32 cellular contexts compared by ENCODE assay signal in genomic region chr1:235176486-235176885, GRCh38.
"Had no signal": no experiment of that assay in that cellular context is flagged by ENCODE, and none has a peak within 500 bp of the region (broad histone marks: within the 10 kb centered on the region; RNA-seq: fewer than 3 reads in every experiment).

No MANE protein-coding gene starts in this region.

- DNase-seq: activated CD4-positive, alpha-beta T cell treated with anti-CD3 and anti-CD28 coated beads, Interleukin-2, amount 50 U/mL, for 1 hour; activated CD4-positive, CD25-positive, alpha-beta regulatory T cell treated with anti-CD3 and anti-CD28 coated beads, Interleukin-2, amount 50 U/mL, for 72 hours; activated CD8-positive, alpha-beta T cell treated with anti-CD3 and anti-CD28 coated beads for 36 hours; activated effector memory CD4-positive, alpha-beta T cell treated with anti-CD3 and anti-CD28 coated beads, Interleukin-2, amount 50 U/mL, for 16 hours; activated naive CD4-positive, alpha-beta T cell treated with anti-CD3 and anti-CD28 coated beads for 36 hours; activated naive CD8-positive, alpha-beta T cell treated with anti-CD3 and anti-CD28 coated beads for 36 hours; adrenal gland; aorta; body of pancreas; dorsolateral prefrontal cortex; effector memory CD4-positive, alpha-beta T cell; erythroblast; head of caudate nucleus; hippocampal formation; lower lobe of right lung; mesendoderm; natural killer cell; ovary; right lobe of liver; stimulated activated CD4-positive, alpha-beta T cell treated with anti-CD3 and anti-CD28 coated beads, Interleukin-4, amount 100 ng/mL, for 1 hour; stimulated activated naive CD8-positive, alpha-beta T cell treated with anti-CD3 and anti-CD28 coated beads, Interleukin-15, Interleukin-2, amounts not matched to agents 100 U/mL and 50 U/mL, for 24 hours; T-helper 9 cell; testis; transverse colon; uterus; WERI-Rb-1 had no signal

- H3K9me3 Mint-ChIP-seq: activated CD8-positive, alpha-beta T cell treated with anti-CD3 and anti-CD28 coated beads for 36 hours; activated naive CD4-positive, alpha-beta T cell treated with anti-CD3 and anti-CD28 coated beads for 36 hours; activated naive CD8-positive, alpha-beta T cell treated with anti-CD3 and anti-CD28 coated beads for 36 hours; activated T-helper 1 cell treated with anti-CD3 and anti-CD28 coated beads, Interleukin-12 subunit alpha, Interleukin-12 subunit beta, Interleukin-2, Interleukin-4 antibody, amounts not matched to agents 30 ng/mL and 10 ng/mL and 1 ng/mL, durations not matched to agents 14 hours and 24 hours and 36 hours; natural killer cell; T-helper 1 cell treated with Interleukin-12 subunit alpha and Interleukin-12 subunit beta and Interleukin-4 antibody, amounts not matched to agents 30 μg/mL and 1 μg/mL, for 36 hours had no signal

- H3K4me3 ChIP-seq: adrenal gland, body of pancreas, coronary artery, dorsolateral prefrontal cortex, gastroesophageal sphincter, lower lobe of right lung, ovary, right lobe of liver, testis, transverse colon, uterus had no signal

- H3K4me3 Mint-ChIP-seq: activated CD8-positive, alpha-beta T cell treated with anti-CD3 and anti-CD28 coated beads for 36 hours; activated naive CD4-positive, alpha-beta T cell treated with anti-CD3 and anti-CD28 coated beads for 36 hours; activated naive CD8-positive, alpha-beta T cell treated with anti-CD3 and anti-CD28 coated beads for 36 hours; activated T-helper 1 cell treated with anti-CD3 and anti-CD28 coated beads, Interleukin-12 subunit alpha, Interleukin-12 subunit beta, Interleukin-2, Interleukin-4 antibody, amounts not matched to agents 30 ng/mL and 10 ng/mL and 1 ng/mL, durations not matched to agents 14 hours and 24 hours and 36 hours; natural killer cell; T-helper 1 cell treated with Interleukin-12 subunit alpha and Interleukin-12 subunit beta and Interleukin-4 antibody, amounts not matched to agents 30 μg/mL and 1 μg/mL, for 36 hours had no signal

- H3K9me3 ChIP-seq: adrenal gland, body of pancreas, gastroesophageal sphincter, lower lobe of right lung, neutrophil, ovary, right lobe of liver, testis, transverse colon, uterus had no signal

- H3K27me3 Mint-ChIP-seq: activated CD8-positive, alpha-beta T cell treated with anti-CD3 and anti-CD28 coated beads for 36 hours; activated naive CD8-positive, alpha-beta T cell treated with anti-CD3 and anti-CD28 coated beads for 36 hours; progenitor cell of endocrine pancreas had no signal

- H3K36me3 Mint-ChIP-seq: natural killer cell had no signal

- H3K4me1 ChIP-seq: adrenal gland, body of pancreas, gastroesophageal sphincter, lower lobe of right lung, right lobe of liver, testis, transverse colon, uterus had no signal

- H3K27ac Mint-ChIP-seq: activated CD8-positive, alpha-beta T cell treated with anti-CD3 and anti-CD28 coated beads for 36 hours; activated naive CD4-positive, alpha-beta T cell treated with anti-CD3 and anti-CD28 coated beads for 36 hours; activated naive CD8-positive, alpha-beta T cell treated with anti-CD3 and anti-CD28 coated beads for 36 hours; activated T-helper 1 cell treated with anti-CD3 and anti-CD28 coated beads, Interleukin-12 subunit alpha, Interleukin-12 subunit beta, Interleukin-2, Interleukin-4 antibody, amounts not matched to agents 30 ng/mL and 10 ng/mL and 1 ng/mL, durations not matched to agents 14 hours and 24 hours and 36 hours; natural killer cell; progenitor cell of endocrine pancreas; T-helper 1 cell treated with Interleukin-12 subunit alpha and Interleukin-12 subunit beta and Interleukin-4 antibody, amounts not matched to agents 30 μg/mL and 1 μg/mL, for 36 hours had no signal

- H3K27ac ChIP-seq: adrenal gland, body of pancreas, coronary artery, gastroesophageal sphincter, lower lobe of right lung, neutrophil, ovary, right lobe of liver, testis, transverse colon, uterus, WERI-Rb-1 had no signal

- H3K36me3 ChIP-seq: ovary, uterus had no signal

- H3K27me3 ChIP-seq: adrenal gland, body of pancreas, dorsolateral prefrontal cortex, gastroesophageal sphincter, neutrophil, ovary, right lobe of liver, testis, transverse colon, uterus had no signal
